ENCODE assay signal across 1 cellular context in the genomic region with DNA sequence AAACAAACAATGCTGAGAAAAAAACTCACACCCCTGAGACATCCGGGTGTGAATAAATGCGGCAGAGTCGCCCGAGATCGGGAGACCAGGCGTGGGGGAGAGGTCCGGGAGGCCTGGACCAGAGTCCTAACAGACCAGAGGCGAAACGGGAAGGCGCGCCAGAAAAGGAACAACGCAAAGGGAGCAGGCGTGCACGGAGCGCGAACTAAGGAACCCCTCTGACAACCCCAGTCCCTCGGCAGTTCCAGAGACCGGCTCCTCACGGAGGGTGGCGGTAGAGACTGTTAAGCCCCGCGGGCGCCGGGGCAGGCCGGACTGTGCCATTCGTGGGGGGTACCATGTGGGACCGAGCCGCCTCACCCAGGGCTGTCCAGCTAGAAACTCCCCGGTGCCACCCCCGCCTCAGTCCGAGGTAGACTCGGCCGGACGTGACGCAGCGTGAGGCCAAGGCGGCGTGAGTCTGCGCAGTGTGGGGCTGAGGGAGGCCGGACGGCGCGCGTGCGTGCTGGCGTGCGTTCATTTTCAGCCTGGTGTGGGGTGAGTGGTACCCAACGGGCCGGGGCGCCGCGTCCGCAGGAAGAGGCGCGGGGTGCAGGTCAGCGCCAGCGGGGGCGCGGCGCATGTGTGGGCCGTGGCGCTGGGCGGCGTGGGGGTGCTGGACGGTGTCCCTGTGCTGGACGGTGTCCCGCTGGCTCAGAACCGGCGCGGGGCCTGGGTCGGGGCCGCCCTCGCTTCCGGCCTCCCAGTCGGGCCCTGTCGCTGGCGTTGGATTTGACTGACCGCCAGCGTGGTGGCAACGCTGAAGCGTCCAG.
TF ChIP-seq lines count a peak whose summit lies in the region.

Gene PARK7, plus strand, starts transcription at position 513 of the 812 bp plus-strand sequence. CDS start 1,075 bp downstream, outside the sequence.

TF ChIP-seq in GM12878, 131 proteins besides CTCF, POLR2A, EP300 and RAD21 (continued from another document):
- TF ChIP-seq E4F1 (IDR thresholded peaks at IDR 0.05; ENCODE audit: borderline replicate concordance, partially characterized antibody) (peak; percentile 85), POLR2AphosphoS5 (IDR thresholded peaks at IDR 0.05; ENCODE audit: low read length) (peak; percentile 99), SRF (IDR thresholded peaks at IDR 0.05; ENCODE audit: low read depth in 2 of 2, low read length in 2 of 2) (no peak), ATF3 (IDR thresholded peaks at IDR 0.05; ENCODE audit: borderline replicate concordance, extremely low read depth, low read depth, low read length) (0 out of 2 replicates have a peak, but pooled peaks have one; percentile 1), CBFB (IDR thresholded peaks at IDR 0.05; ENCODE audit: low read depth) (peak; percentile 90), ZNF384 (IDR thresholded peaks at IDR 0.05; ENCODE audit: borderline replicate concordance, low read depth, low read length) (peak; percentile 30), ZZZ3 (IDR thresholded peaks at IDR 0.05; ENCODE audit: control insufficient read depth, insufficient read length, low read depth) (no peak), BMI1 (IDR thresholded peaks at IDR 0.05; ENCODE audit: borderline replicate concordance) (no peak), BCLAF1 (IDR thresholded peaks at IDR 0.05) (peak; percentile 97), SREBF2 (IDR thresholded peaks at IDR 0.05; ENCODE audit: low read length) (no peak), SP1 (IDR thresholded peaks at IDR 0.05; ENCODE audit: low read depth, low read length) (peak; percentile 89), TARDBP (IDR thresholded peaks at IDR 0.05; ENCODE audit: borderline replicate concordance) (peak; percentile 39; the same call in 1 of the 2 replicates), NBN (IDR thresholded peaks at IDR 0.05) (peak; percentile 92), FOS (IDR thresholded peaks at IDR 0.05; ENCODE audit: borderline replicate concordance, extremely low read depth, insufficient read length) (no peak), MTA3 (IDR thresholded peaks at IDR 0.05; ENCODE audit: borderline replicate concordance, low read length) (no peak)
TF ChIP-seq in GM12878: peak in this region for 71.
